1 cellular context compared by ENCODE assay signal in the genomic region with DNA sequence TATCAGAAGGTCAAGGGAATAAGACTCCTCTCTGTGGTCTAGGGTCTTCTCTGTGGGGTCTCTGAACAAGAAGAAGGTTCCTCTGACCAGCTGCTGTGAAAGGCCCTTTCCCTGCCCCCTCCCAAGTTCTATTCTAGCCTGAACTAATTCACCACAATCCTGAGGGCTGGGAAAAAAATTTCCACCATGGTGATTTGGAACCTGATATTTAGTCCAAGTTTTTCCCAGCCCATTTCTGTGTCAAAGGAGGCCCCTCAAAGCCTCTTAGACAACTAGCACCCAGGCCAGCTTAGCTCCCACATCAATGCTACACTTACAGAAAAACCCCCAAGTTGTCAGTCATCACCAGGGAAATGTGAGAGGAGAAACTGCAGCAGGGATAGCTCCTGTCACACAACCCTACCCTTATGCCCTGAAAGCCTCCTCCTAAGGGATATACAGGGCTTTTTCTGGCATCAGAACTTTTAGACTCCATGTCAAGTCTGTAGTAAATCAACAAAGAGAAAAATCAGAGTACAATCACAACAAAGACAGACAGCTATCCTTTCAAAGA.
TF ChIP-seq lines count a peak whose summit lies in the region.

No MANE protein-coding gene starts in this region.

TF ChIP-seq in endothelial cell of umbilical vein, 7 proteins besides CTCF, POLR2A, EP300 and RAD21:
- TF ChIP-seq POLR2AphosphoS5 (IDR thresholded peaks at IDR 0.05; ENCODE audit: insufficient read depth, low read depth, low read length) (no peak), EZH2 (IDR thresholded peaks at IDR 0.05; ENCODE audit: borderline replicate concordance, low read depth, low read length, severe bottlenecking) (no peak), MYC (IDR thresholded peaks at IDR 0.05; ENCODE audit: low read depth, low read length) (no peak), GATA2 (IDR thresholded peaks at IDR 0.05; ENCODE audit: insufficient read depth, insufficient read length, low read depth, low read length) (no peak), JUN (IDR thresholded peaks at IDR 0.05; ENCODE audit: borderline replicate concordance, insufficient read depth, insufficient read length, low read depth) (no peak), FOS (IDR thresholded peaks at IDR 0.05; ENCODE audit: borderline replicate concordance, insufficient read depth, low read length) (no peak)
- TF ChIP-seq, protein P1, sequence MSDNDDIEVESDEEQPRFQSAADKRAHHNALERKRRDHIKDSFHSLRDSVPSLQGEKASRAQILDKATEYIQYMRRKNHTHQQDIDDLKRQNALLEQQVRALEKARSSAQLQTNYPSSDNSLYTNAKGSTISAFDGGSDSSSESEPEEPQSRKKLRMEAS (IDR thresholded peaks at IDR 0.05; ENCODE audit: insufficient read depth, insufficient read length) = no peak
